9 cellular contexts compared by ENCODE assay signal in genomic region chr4:15756361-15756861, GRCh38. TPM values are rescaled to one million over a fixed set of nuclear protein-coding genes. Genes with fewer than 3 reads are reported as not detected.
DNase-seq lines count a peak whose midpoint lies in the region; ATAC-seq and TF ChIP-seq lines count a peak whose summit lies in the region.
"Had no signal": no experiment of that assay in that cellular context is flagged by ENCODE, and none has a peak within 500 bp of the region (broad histone marks: within the 10 kb centered on the region; RNA-seq: fewer than 3 reads in every experiment).

No MANE protein-coding gene starts in this region.

- peak overlapping the region; percentile 47 for H3K9ac ChIP-seq in MM.1S (ENCODE audit: low read length)

- H3K9me2 ChIP-seq in MM.1S (replicated peaks; ENCODE audit: insufficient read depth, low read length): no peaks in the 10 kb centered on the region

- TF ChIP-seq CTCF in GM12874 (IDR thresholded peaks at IDR 0.05; ENCODE audit: insufficient read depth, low read depth, low read length) (peak; percentile 65), MM.1S (IDR thresholded peaks at IDR 0.05; ENCODE audit: low read length) (peak; percentile 76)

- H3F3A ChIP-seq in MM.1S (ENCODE audit: insufficient read depth, low read length): peaks cover 27% of the 10 kb centered on the region

- H3K79me2 ChIP-seq in MM.1S (ENCODE audit: low read length): no peaks in the 10 kb centered on the region

- no peaks in the 10 kb centered on the region for H3K36me3 ChIP-seq in MM.1S (replicated peaks; ENCODE audit: insufficient read depth, low read length)

- peak; percentile 21 for DNase-seq in HEK293T (ENCODE audit: extremely low spot score)
- DNase-seq in MM.1S: peak; percentile 95
- DNase-seq in activated CD4-positive, alpha-beta memory T cell treated with anti-CD3 and anti-CD28 coated beads, Interleukin-2, amount 10 ng/mL, durations not matched to agents 7 days and 5 days: peak; percentile 84
- DNase-seq in glomerular visceral epithelial cell (ENCODE audit: extremely low spot score): peak; percentile 71
- peak; percentile 73 to 88 for DNase-seq in stimulated activated naive CD8-positive, alpha-beta T cell treated with anti-CD3 and anti-CD28 coated beads, Interleukin-15, amount 100 ng/mL, for 72 hours
- DNase-seq in NCI-H1930 (lab: John Stamatoyannopoulos, UW): no peak
- DNase-seq in G401 (ENCODE audit: low spot score): no peak

- H3K4me1 Mint-ChIP-seq in activated CD4-positive, alpha-beta memory T cell treated with anti-CD3 and anti-CD28 coated beads, Interleukin-2, amount 10 ng/mL, durations not matched to agents 7 days and 5 days: peaks cover 55% of the 10 kb centered on the region
- H3K4me1 Mint-ChIP-seq in stimulated activated naive CD8-positive, alpha-beta T cell treated with anti-CD3 and anti-CD28 coated beads, Interleukin-15, amount 100 ng/mL, for 72 hours: peaks cover 47% of the 10 kb centered on the region

- no peaks in the 10 kb centered on the region for H4K20me1 ChIP-seq in MM.1S (ENCODE audit: insufficient read depth, low read length)

- peak overlapping the region; percentile 23; the same call in 1 of the 2 replicates for H2AFZ ChIP-seq in MM.1S (ENCODE audit: low read length)

- H3K4me3 Mint-ChIP-seq in activated CD4-positive, alpha-beta memory T cell treated with anti-CD3 and anti-CD28 coated beads, Interleukin-2, amount 10 ng/mL, durations not matched to agents 7 days and 5 days: peak overlapping the region; percentile 79
- peak overlapping the region; percentile 70 to 77 for H3K4me3 Mint-ChIP-seq in stimulated activated naive CD8-positive, alpha-beta T cell treated with anti-CD3 and anti-CD28 coated beads, Interleukin-15, amount 100 ng/mL, for 72 hours

- peak; percentile 91 for ATAC-seq in stimulated activated naive CD8-positive, alpha-beta T cell treated with anti-CD3 and anti-CD28 coated beads, Interleukin-15, amount 100 ng/mL, for 72 hours

- in situ Hi-C loops in G401 (cut with HindIII; ENCODE audit: low sequenced_read_pairs): no loop called here

- peak overlapping the region; percentile 52 for H3K4me3 ChIP-seq in MM.1S (ENCODE audit: low read length)
- H3K4me3 ChIP-seq: SK-N-MC had no signal

- CTCF ChIA-PET in HEK293T (lab: Yijun Ruan, JAX): interaction anchor here (0.7 to 1.0 kb wide), 2 partner anchors 33 to 76 kb away, joined by 5 read pairs; no protein-coding TSS in a partner anchor
- CTCF ChIA-PET in activated CD4-positive, alpha-beta memory T cell treated with anti-CD3 and anti-CD28 coated beads, Interleukin-2, amount 10 ng/mL, durations not matched to agents 7 days and 5 days (lab: Charles Lee): interaction anchor here (0.7 to 6.0 kb wide), 18 partner anchors 10 to 200 kb away, joined by 3 to 69 read pairs (median 8); partner anchors contain the start of genes BST1, FAM200B and FBXL5

- POLR2A ChIA-PET in HEK293T (lab: Yijun Ruan, JAX): no interaction called here
- POLR2A ChIA-PET in activated CD4-positive, alpha-beta memory T cell treated with anti-CD3 and anti-CD28 coated beads, Interleukin-2, amount 10 ng/mL, durations not matched to agents 7 days and 5 days (lab: Charles Lee): interaction anchor here (0.6 to 5.8 kb wide), 18 partner anchors 7 to 753 kb away, joined by 3 to 224 read pairs (median 6); partner anchors contain the start of genes CD38, FAM200B and FBXL5

- no peaks in the 10 kb centered on the region for H3K9me3 ChIP-seq in MM.1S (replicated peaks; ENCODE audit: insufficient read depth, low read length)

- H3K27ac ChIP-seq in MM.1S (ENCODE audit: low read length): peak overlapping the region; percentile 84
- H3K27ac ChIP-seq: SK-N-MC had no signal

- H3K4me1 ChIP-seq in MM.1S (ENCODE audit: low read length): peaks cover 42% of the 10 kb centered on the region

- peak overlapping the region; percentile 88 for H3K4me2 ChIP-seq in MM.1S (ENCODE audit: low read depth, low read length)

- no peaks in the 10 kb centered on the region for H3K27me3 ChIP-seq in MM.1S (replicated peaks; ENCODE audit: insufficient read depth, low read length)

- H3K27me3 Mint-ChIP-seq in activated CD4-positive, alpha-beta memory T cell treated with anti-CD3 and anti-CD28 coated beads, Interleukin-2, amount 10 ng/mL, durations not matched to agents 7 days and 5 days: no peaks in the 10 kb centered on the region
- no peaks in the 10 kb centered on the region for H3K27me3 Mint-ChIP-seq in stimulated activated naive CD8-positive, alpha-beta T cell treated with anti-CD3 and anti-CD28 coated beads, Interleukin-15, amount 100 ng/mL, for 72 hours

- H3K9me3 Mint-ChIP-seq in activated CD4-positive, alpha-beta memory T cell treated with anti-CD3 and anti-CD28 coated beads, Interleukin-2, amount 10 ng/mL, durations not matched to agents 7 days and 5 days: peaks cover 5% of the 10 kb centered on the region
- no peaks in the 10 kb centered on the region for H3K9me3 Mint-ChIP-seq in stimulated activated naive CD8-positive, alpha-beta T cell treated with anti-CD3 and anti-CD28 coated beads, Interleukin-15, amount 100 ng/mL, for 72 hours

- peak overlapping the region; percentile 98 for H3K27ac Mint-ChIP-seq in activated CD4-positive, alpha-beta memory T cell treated with anti-CD3 and anti-CD28 coated beads, Interleukin-2, amount 10 ng/mL, durations not matched to agents 7 days and 5 days
- peak overlapping the region; percentile 94 to 97 for H3K27ac Mint-ChIP-seq in stimulated activated naive CD8-positive, alpha-beta T cell treated with anti-CD3 and anti-CD28 coated beads, Interleukin-15, amount 100 ng/mL, for 72 hours

- peaks cover 4% of the 10 kb centered on the region for H3K36me3 Mint-ChIP-seq in activated CD4-positive, alpha-beta memory T cell treated with anti-CD3 and anti-CD28 coated beads, Interleukin-2, amount 10 ng/mL, durations not matched to agents 7 days and 5 days (ENCODE audit: low read depth)

TF ChIP-seq in HEK293T, 16 proteins besides CTCF, POLR2A, EP300 and RAD21:
- TF ChIP-seq NFRKB (IDR thresholded peaks at IDR 0.05) (no peak), FOXK2 (IDR thresholded peaks at IDR 0.05) (no peak), SP1 (IDR thresholded peaks at IDR 0.05) (no peak), FOXA1 (IDR thresholded peaks at IDR 0.05) (no peak), LEF1 (IDR thresholded peaks at IDR 0.05; ENCODE audit: borderline replicate concordance) (no peak), TARDBP (IDR thresholded peaks at IDR 0.05) (no peak), FOXM1 (IDR thresholded peaks at IDR 0.05; ENCODE audit: borderline replicate concordance) (no peak)

RNA-seq across cellular contexts. Expression of gene CD38, which starts 21.7 kb away (rescaled TPM):
- total RNA-seq in activated CD4-positive, alpha-beta memory T cell treated with anti-CD3 and anti-CD28 coated beads, Interleukin-2, amount 10 ng/mL, durations not matched to agents 7 days and 5 days: 100 to 1,000 TPM; 128 TPM
- not detected in 2 replicates for total RNA-seq in G401 (2014; rRNA removed; shearing (Covaris generic))

RNA-seq across cellular contexts. Expression of gene BST1, which starts 53.5 kb away (rescaled TPM):
- total RNA-seq in activated CD4-positive, alpha-beta memory T cell treated with anti-CD3 and anti-CD28 coated beads, Interleukin-2, amount 10 ng/mL, durations not matched to agents 7 days and 5 days: under 1 TPM; 0.40 to 0.95 TPM
- 0.80 TPM in 1 of 2 replicates, not detected in the other for total RNA-seq in G401 (2014; rRNA removed; shearing (Covaris generic))

Comparison
In these comparisons a context has a peak if more than half of its experiments do, and no peak if none do; other contexts are left out.
1. DNase-seq: peak in HEK293T (single experiment), MM.1S (single experiment), activated CD4-positive, alpha-beta memory T cell treated with anti-CD3 and anti-CD28 coated beads, Interleukin-2, amount 10 ng/mL, durations not matched to agents 7 days and 5 days (single experiment), glomerular visceral epithelial cell (single experiment) and stimulated activated naive CD8-positive, alpha-beta T cell treated with anti-CD3 and anti-CD28 coated beads, Interleukin-15, amount 100 ng/mL, for 72 hours (2 of 2); none in NCI-H1930 (0 of 2) and G401 (single experiment).
2. RNA of gene CD38, which starts 21.7 kb away (total RNA-seq): 128 TPM in activated CD4-positive, alpha-beta memory T cell treated with anti-CD3 and anti-CD28 coated beads, Interleukin-2, amount 10 ng/mL, durations not matched to agents 7 days and 5 days; not detected in G401; every median in the first group is over 100 times any median in the second.